8 cellular contexts compared by ENCODE assay signal in genomic region chr7:108415821-108416536, GRCh38. TPM values are rescaled to one million over a fixed set of nuclear protein-coding genes. Genes with fewer than 3 reads are reported as not detected.
A peak's percentile ranks its signal among the peaks of the same experiment; 100 is the strongest.
DNase-seq lines count a peak whose midpoint lies in the region; ATAC-seq and TF ChIP-seq lines count a peak whose summit lies in the region.

No MANE protein-coding gene starts in this region.

- no peak overlapping the region for H3K27ac Mint-ChIP-seq in stimulated activated effector memory CD8-positive, alpha-beta T cell treated with anti-CD3 and anti-CD28 coated beads, Interleukin-12 subunit alpha, Interleukin-12 subunit beta, amount 100 ng/mL, for 72 hours

- intact Hi-C loops in esophagus muscularis mucosa (cut with DNase I), result no loop called here

- no peaks in the 10 kb centered on the region for H3K27me3 ChIP-seq in esophagus muscularis mucosa

- 56% methylated on average over 8 of the region's 8 CpGs for WGBS in esophagus muscularis mucosa

- no peak overlapping the region for H3K4me3 Mint-ChIP-seq in stimulated activated effector memory CD8-positive, alpha-beta T cell treated with anti-CD3 and anti-CD28 coated beads, Interleukin-12 subunit alpha, Interleukin-12 subunit beta, amount 100 ng/mL, for 72 hours

- H3K4me1 ChIP-seq in esophagus muscularis mucosa, result no peaks in the 10 kb centered on the region

- H3K36me3 Mint-ChIP-seq in stimulated activated effector memory CD8-positive, alpha-beta T cell treated with anti-CD3 and anti-CD28 coated beads, Interleukin-12 subunit alpha, Interleukin-12 subunit beta, amount 100 ng/mL, for 72 hours, result no peaks in the 10 kb centered on the region

- TF ChIP-seq POLR2A in esophagus muscularis mucosa (IDR thresholded peaks at IDR 0.05; ENCODE audit: low read depth), result no peak

- no peaks in the 10 kb centered on the region for H3K4me1 Mint-ChIP-seq in stimulated activated effector memory CD8-positive, alpha-beta T cell treated with anti-CD3 and anti-CD28 coated beads, Interleukin-12 subunit alpha, Interleukin-12 subunit beta, amount 100 ng/mL, for 72 hours

- TF ChIP-seq EP300 in esophagus muscularis mucosa (IDR thresholded peaks at IDR 0.05), result no peak

- H3K9me3 Mint-ChIP-seq in stimulated activated effector memory CD8-positive, alpha-beta T cell treated with anti-CD3 and anti-CD28 coated beads, Interleukin-12 subunit alpha, Interleukin-12 subunit beta, amount 100 ng/mL, for 72 hours, result peaks cover 3% of the 10 kb centered on the region

- TF ChIP-seq CTCF in esophagus muscularis mucosa (IDR thresholded peaks at IDR 0.05), result no peak

- H3K4me3 ChIP-seq in esophagus muscularis mucosa, result no peak overlapping the region

- DNase-seq in NCI-H1694 treated with DMSO at 0.1 percent for 48 hours (lab: John Stamatoyannopoulos, UW) (peak; percentile 21), NCI-H1694 (lab: John Stamatoyannopoulos, UW) (no peak), RPMI7951 (ENCODE audit: low read depth) (peak; percentile 50), epithelial cell of prostate (ENCODE audit: low read depth, low spot score) (peak; percentile 18), esophagus muscularis mucosa (ENCODE audit: extremely low spot score) (no peak)
- no peak for DNase-seq in stimulated activated effector memory CD8-positive, alpha-beta T cell treated with anti-CD3 and anti-CD28 coated beads, Interleukin-12 subunit alpha, Interleukin-12 subunit beta, amount 100 ng/mL, for 72 hours (ENCODE audit: low spot score in 2 of 2)

- peak; percentile 80 for ATAC-seq in GM21381 (IDR thresholded peaks at IDR 0.05; ENCODE audit: unreplicated experiment)
- ATAC-seq in HG03571 (IDR thresholded peaks at IDR 0.05; ENCODE audit: unreplicated experiment), result peak; percentile 87
- ATAC-seq in stimulated activated effector memory CD8-positive, alpha-beta T cell treated with anti-CD3 and anti-CD28 coated beads, Interleukin-12 subunit alpha, Interleukin-12 subunit beta, amount 100 ng/mL, for 72 hours, result peak; percentile 75

- no peaks in the 10 kb centered on the region for H3K36me3 ChIP-seq in esophagus muscularis mucosa

- H3K27ac ChIP-seq in epithelial cell of prostate (peak overlapping the region; percentile 28), esophagus muscularis mucosa (replicated peaks in 1 of 4) (no peak overlapping the region)

- no peaks in the 10 kb centered on the region for H3K9me3 ChIP-seq in esophagus muscularis mucosa

RNA-seq across cellular contexts. Expression of gene NRCAM, which starts 40.3 kb away (rescaled TPM):
- 0.78 and 1.7 TPM in 2 replicates for total RNA-seq in RPMI7951 (2014; rRNA removed; shearing (Covaris generic))
- 1 to 10 TPM; 2.9 to 5.2 (median 3.3) TPM for total RNA-seq in esophagus muscularis mucosa

Comparison
In these comparisons a context has a peak if more than half of its experiments do, and no peak if none do; other contexts are left out.
1. DNase-seq: peak in NCI-H1694 treated with DMSO at 0.1 percent for 48 hours (single experiment), RPMI7951 (single experiment) and epithelial cell of prostate (single experiment); none in NCI-H1694 (single experiment), stimulated activated effector memory CD8-positive, alpha-beta T cell treated with anti-CD3 and anti-CD28 coated beads, Interleukin-12 subunit alpha, Interleukin-12 subunit beta, amount 100 ng/mL, for 72 hours (0 of 2) and esophagus muscularis mucosa (single experiment).
2. Peak in every context shown above with its lines, with median percentiles within 50 percentile points of each other: ATAC-seq.